Comparison of ENCODE assay signal across 1 cellular context in genomic region chr20:33650753-33651561, GRCh38.
A peak's percentile ranks its signal among the peaks of the same experiment; 100 is the strongest.
TF ChIP-seq lines count a peak whose summit lies in the region.

No MANE protein-coding gene starts in this region.

TF ChIP-seq in K562, 482 proteins besides CTCF, POLR2A, EP300 and RAD21:
- TF ChIP-seq CEBPG (CRISPR knock-in tag; IDR thresholded peaks at IDR 0.05) (no peak), CEBPG (tag; conservative IDR thresholded peaks at IDR 0.05 in 1 of 2, IDR thresholded peaks at IDR 0.05 in 1 of 2) (peak; percentile 45 to 53), PML (IDR thresholded peaks at IDR 0.05; ENCODE audit: low read length) (no peak), ZNF143 (CRISPR knock-in tag; IDR thresholded peaks at IDR 0.05) (no peak), MYNN (IDR thresholded peaks at IDR 0.05) (peak; percentile 18; the same call in 1 of the 2 replicates), MYNN (CRISPR knock-in tag; IDR thresholded peaks at IDR 0.05) (no peak), ZBTB40 (IDR thresholded peaks at IDR 0.05) (no peak), ZBTB40 (CRISPR knock-in tag; IDR thresholded peaks at IDR 0.05) (0 out of 2 replicates have a peak, but pooled peaks have one; percentile 14)
